ENCODE assay signal across 7 cellular contexts in the genomic region with DNA sequence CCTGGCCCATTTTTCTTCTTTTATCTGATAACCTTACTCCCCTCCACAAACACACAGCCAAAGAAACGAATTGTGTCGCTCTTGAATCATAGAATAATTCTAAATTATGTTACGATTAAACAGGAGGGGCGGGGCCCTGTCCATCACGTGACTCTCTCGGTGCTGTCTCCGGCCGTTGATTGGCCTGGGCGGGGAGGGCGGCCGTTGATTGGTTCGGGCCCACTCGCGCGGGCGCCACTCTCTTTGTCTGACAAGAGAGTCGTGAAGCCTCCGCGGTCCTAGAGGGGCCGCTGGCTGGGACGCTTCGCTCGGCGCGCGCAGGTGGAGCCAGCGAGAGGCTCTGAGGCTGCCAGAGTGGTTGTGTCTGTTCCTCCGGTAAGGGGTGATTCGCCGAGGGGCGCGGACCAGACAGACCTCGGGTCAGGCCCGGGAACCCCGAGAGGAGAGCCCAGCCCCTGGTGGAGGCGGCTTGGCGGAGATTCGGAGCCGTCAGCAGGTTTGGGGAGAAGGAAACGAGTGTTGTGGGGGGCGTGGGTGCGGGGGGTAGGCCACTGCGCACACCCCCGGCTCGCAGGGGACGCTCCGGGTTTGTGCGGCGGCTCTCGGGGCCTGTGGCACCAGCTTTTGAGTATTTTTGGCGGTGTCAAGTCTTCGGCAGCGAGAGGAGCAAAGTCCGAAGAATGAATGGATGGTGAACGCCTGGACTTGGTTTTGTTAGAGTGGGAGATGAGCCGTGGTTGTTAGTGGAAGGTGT. TPM values are rescaled to one million over a fixed set of nuclear protein-coding genes. Genes with fewer than 3 reads are reported as not detected.
DNase-seq lines count a peak whose midpoint lies in the region; ATAC-seq and TF ChIP-seq lines count a peak whose summit lies in the region.

TSS of gene ZNF789 (plus strand) at position 330 of the 754 bp plus-strand sequence. CDS start 3,567 bp downstream, outside the sequence.

- no peaks in the 10 kb centered on the region for H3K9me3 ChIP-seq in hepatocyte (ENCODE audit: low read depth)

- no peaks in the 10 kb centered on the region for H3K36me3 ChIP-seq in hepatocyte (replicated peaks; ENCODE audit: insufficient read depth, low read depth)

- under 1% methylated on average over 56 of the region's 56 CpGs for WGBS in hepatocyte (ENCODE audit: low lambda C conversion rate, missing lambda C conversion rate)

- H3K79me2 ChIP-seq in hepatocyte: peaks cover 45% of the 10 kb centered on the region

- peak within 1 kb of the TSS; percentile 80 for H3K4me2 ChIP-seq in hepatocyte

- H3K9me2 ChIP-seq in hepatocyte (replicated peaks; ENCODE audit: insufficient read depth): no peaks in the 10 kb centered on the region

- H4K20me1 ChIP-seq in hepatocyte (ENCODE audit: insufficient read depth, poor library complexity, severe bottlenecking): no peaks in the 10 kb centered on the region

- peak within 1 kb of the TSS; percentile 65 for H3K4me3 ChIP-seq in hepatocyte

- peaks cover 7% of the 10 kb centered on the region for H3K4me1 ChIP-seq in hepatocyte (ENCODE audit: insufficient read depth)

- H3K27me3 ChIP-seq in hepatocyte: no peaks in the 10 kb centered on the region

- H2AFZ ChIP-seq in hepatocyte: peak within 1 kb of the TSS; percentile 73

- peak within 1 kb of the TSS; percentile 94 for H3K27ac ChIP-seq in hepatocyte

- ATAC-seq in GM18508 (IDR thresholded peaks at IDR 0.05; ENCODE audit: insufficient read depth, unreplicated experiment) (peak; percentile 69), HG03025 (IDR thresholded peaks at IDR 0.05; ENCODE audit: low FRiP score, unreplicated experiment) (peak; percentile 81)

- no peak for TF ChIP-seq CTCF in hepatocyte (IDR thresholded peaks at IDR 0.05; ENCODE audit: poor library complexity)

- DNase-seq in NCI-H2081 (lab: John Stamatoyannopoulos, UW): peak; percentile 98 to 99
- peak; percentile 83 for DNase-seq in T1000 (lab: John Stamatoyannopoulos, UW)
- DNase-seq in astrocyte of the hippocampus (ENCODE audit: low read depth, low spot score): peak; percentile 99
- peak; percentile 99 for DNase-seq in hepatocyte (ENCODE audit: low spot score)
- peak; percentile 82 for DNase-seq in renal cortical epithelial cell (ENCODE audit: low read depth)

RNA-seq across cellular contexts. Expression of gene ZNF789, which starts in this region (rescaled TPM):
- total RNA-seq in hepatocyte (7.0 and 11.3 TPM in 2 replicates), renal cortical epithelial cell (3.0 and 8.8 TPM in 2 replicates)
- polyA plus RNA-seq in hepatocyte: 5.5 and 8.1 TPM in 2 replicates

Comparison
In these comparisons a context has a peak if more than half of its experiments do, and no peak if none do; other contexts are left out.
1. Peak in every context shown above with its lines: DNase-seq, ATAC-seq, H3K4me3 ChIP-seq and H3K27ac ChIP-seq.